Comparison of ENCODE assay signal across 8 cellular contexts in the genomic region with DNA sequence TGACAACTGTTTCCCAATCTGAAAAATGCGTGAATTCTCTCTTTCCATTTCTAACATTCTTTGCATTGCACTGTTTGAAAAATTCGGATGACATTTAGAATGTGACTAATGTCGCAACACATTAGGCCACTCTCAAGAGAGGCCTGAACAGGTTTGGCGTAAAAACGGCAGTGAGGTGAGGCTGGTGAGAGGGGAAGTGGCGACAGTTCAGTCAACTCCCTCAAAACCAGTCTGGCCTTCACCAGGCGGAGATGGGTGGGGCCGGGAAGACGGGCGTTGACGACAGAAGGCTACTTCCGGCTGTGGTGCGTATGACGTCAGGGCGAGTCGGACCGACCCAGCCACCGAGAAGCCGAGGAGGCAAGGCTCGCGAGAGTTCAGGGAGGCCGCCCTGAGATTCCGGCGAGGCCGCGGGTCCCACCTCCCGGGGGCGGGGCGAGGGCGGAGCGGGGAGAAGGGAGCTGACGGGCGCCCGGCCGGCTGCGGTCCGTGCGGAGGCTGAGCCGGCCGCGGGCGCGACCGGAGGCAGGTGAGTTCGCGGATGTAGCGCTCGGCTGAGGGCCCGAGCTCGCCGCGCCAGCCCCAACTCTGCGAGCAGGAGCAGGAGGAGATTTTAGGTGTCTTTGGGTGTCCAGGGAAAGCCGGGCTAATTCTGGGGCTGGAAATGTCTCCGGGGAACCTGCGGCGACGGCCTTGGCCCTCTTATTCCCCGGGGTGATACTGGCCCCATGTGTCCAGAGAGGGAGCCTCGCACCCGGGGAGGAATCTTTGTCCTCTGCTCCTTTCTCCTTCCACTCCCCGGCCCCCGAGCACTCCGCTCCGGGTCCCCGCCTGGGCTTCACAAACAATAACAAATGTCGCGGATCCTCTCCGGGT. TPM values are rescaled to one million over a fixed set of nuclear protein-coding genes. Genes with fewer than 3 reads are reported as not detected.
DNase-seq lines count a peak whose midpoint lies in the region; ATAC-seq, FAIRE-seq and TF ChIP-seq lines count a peak whose summit lies in the region.

Gene STK38L (plus strand): TSS at position 483 of the 876 bp plus-strand sequence. CDS start 53,435 bp downstream, outside the sequence.

- H3K9me2 ChIP-seq in SU-DHL-6 (replicated peaks; ENCODE audit: insufficient read depth, low read length): no peaks in the 10 kb centered on the region

- 4 to 5% methylated on average over 53 to 69 of the region's 69 CpGs for WGBS in pancreas, 2 donors

- H3K4me1 ChIP-seq in pancreas (peaks cover 0 to 19% (median 18%) of the 10 kb centered on the region in 3 donors), tibial artery (peaks cover 0 to 25% (median 4%) of the 10 kb centered on the region in 4 donors)

- H3K9me3 ChIP-seq in SU-DHL-6 (ENCODE audit: insufficient read depth, low read length): peaks cover 10% of the 10 kb centered on the region
- H3K9me3 ChIP-seq in pancreas: no peaks in the 10 kb centered on the region
- no peaks in the 10 kb centered on the region for H3K9me3 ChIP-seq in tibial artery

- TF ChIP-seq CTCF in GM12865 (IDR thresholded peaks at IDR 0.05; ENCODE audit: insufficient read depth, low read depth, low read length, missing control alignments) (peak; percentile 30), SU-DHL-6 (IDR thresholded peaks at IDR 0.05; ENCODE audit: insufficient read depth, low read length, poor library complexity, severe bottlenecking) (no peak), pancreas (IDR thresholded peaks at IDR 0.05) (no peak), tibial artery (IDR thresholded peaks at IDR 0.05) (no peak)

- H4K20me1 ChIP-seq in SU-DHL-6 (ENCODE audit: low read depth, low read length): no peaks in the 10 kb centered on the region

- H3K4me3 ChIP-seq in GM12865 (ENCODE audit: low read depth, low read length) (peak within 1 kb of the TSS; percentile 66), SU-DHL-6 (ENCODE audit: insufficient read depth, low read length, poor library complexity, severe bottlenecking) (peak within 1 kb of the TSS; percentile 60), pancreas (peak within 1 kb of the TSS; percentile 77 to 92 (median 84)), tibial artery (peak within 1 kb of the TSS; percentile 78 to 93)

- ATAC-seq in HG02623 (IDR thresholded peaks at IDR 0.05; ENCODE audit: unreplicated experiment) (peak; percentile 89), Right ventricle myocardium inferior (peak; percentile 99), pancreas (peak; percentile 96 to 100 (median 99))

- H2AFZ ChIP-seq in SU-DHL-6 (ENCODE audit: low read depth, low read length, severe bottlenecking): peak within 1 kb of the TSS; percentile 100

- H3K27ac ChIP-seq in SU-DHL-6 (ENCODE audit: low read depth, low read length) (no peak within 1 kb of the TSS), pancreas (peak within 1 kb of the TSS; percentile 54 to 90 (median 79)), tibial artery (peak within 1 kb of the TSS; percentile 93 to 96)

- peaks cover 20% of the 10 kb centered on the region for H3F3A ChIP-seq in SU-DHL-6 (ENCODE audit: insufficient read depth)

- H3K79me2 ChIP-seq in SU-DHL-6 (ENCODE audit: insufficient read depth, low read length): no peaks in the 10 kb centered on the region

- peak within 1 kb of the TSS; percentile 73 for H3K4me2 ChIP-seq in SU-DHL-6 (ENCODE audit: low read depth, low read length, poor library complexity, severe bottlenecking)

- no peak for FAIRE-seq in pancreas (lab: Jason Lieb, UNC)

- peak within 1 kb of the TSS; percentile 60 for H3K9ac ChIP-seq in SU-DHL-6 (ENCODE audit: low read length)

- H3K27me3 ChIP-seq in SU-DHL-6 (ENCODE audit: low read length): no peaks in the 10 kb centered on the region
- no peaks in the 10 kb centered on the region for H3K27me3 ChIP-seq in pancreas
- H3K27me3 ChIP-seq in tibial artery: no peaks in the 10 kb centered on the region

- no peaks in the 10 kb centered on the region; the same call in 1 of the 2 replicates for H3K36me3 ChIP-seq in SU-DHL-6 (ENCODE audit: low read length)
- no peaks in the 10 kb centered on the region for H3K36me3 ChIP-seq in pancreas
- no peaks in the 10 kb centered on the region for H3K36me3 ChIP-seq in tibial artery

- DNase-seq in GM12865 (ENCODE audit: low read depth): peak; percentile 98
- DNase-seq in NCI-H1092 treated with DMSO at 0.1 percent for 48 hours (lab: John Stamatoyannopoulos, UW): peak; percentile 89
- peak; percentile 94 for DNase-seq in activated naive CD8-positive, alpha-beta T cell treated with anti-CD3 and anti-CD28 coated beads, Interleukin-2, amount 50 U/mL, for 16 hours (ENCODE audit: low read depth, low spot score)
- DNase-seq in Right ventricle myocardium inferior (ENCODE audit: missing footprints): peak; percentile 99
- peak; percentile 98 to 99 (median 98) for DNase-seq in pancreas
- DNase-seq in tibial artery: peak; percentile 94 to 98

- intact Hi-C loops in Right ventricle myocardium inferior (cut with DNase I): loop anchor here (1.0 to 5.0 kb wide), 2 partner anchors 102 to 222 kb away; partner anchors contain the start of gene MED21
- intact Hi-C loops in pancreas (cut with DNase I): no loop called here
- intact Hi-C loops in tibial artery (cut with DNase I; ENCODE audit: low total_unique reads): loop anchor here (2.0 to 10.0 kb wide), 2 partner anchors 61 to 307 kb away; partner anchors contain the start of gene INTS13

RNA-seq across cellular contexts. Expression of gene STK38L, which starts in this region (rescaled TPM):
- total RNA-seq in Right ventricle myocardium inferior (48.7 TPM), pancreas (10 to 100 TPM in 5 of 6 donors, 1 to 10 TPM in 1; 8.4 to 49.9 (median 12.4) TPM)
- polyA plus RNA-seq in pancreas: 1 to 10 TPM; 6.3 to 9.7 TPM

Comparison
In these comparisons a context has a peak if more than half of its experiments do, and no peak if none do; other contexts are left out.
1. intact Hi-C loops: an anchor here in Right ventricle myocardium inferior (1.0 to 5.0 kb wide) and tibial artery (2.0 to 10.0 kb wide); none called in pancreas.